In genomic region chr17:49061524-49061943, GRCh38 we compare ENCODE assay signal across 23 cellular contexts.
DNase-seq lines count a peak whose midpoint lies in the region; ATAC-seq and TF ChIP-seq lines count a peak whose summit lies in the region.
"Had no signal": no experiment of that assay in that cellular context is flagged by ENCODE, and none has a peak within 500 bp of the region (broad histone marks: within the 10 kb centered on the region; RNA-seq: fewer than 3 reads in every experiment).

No MANE protein-coding gene starts in this region.

- no peaks in the 10 kb centered on the region for H3K9me3 ChIP-seq in SJCRH30 (replicated peaks)
- no peaks in the 10 kb centered on the region for H3K9me3 ChIP-seq in PC-9 (ENCODE audit: insufficient read depth, low read depth)
- H3K9me3 ChIP-seq: adrenal gland, heart left ventricle, left lung, mucosa of descending colon, sigmoid colon had no signal

- no peaks in the 10 kb centered on the region for H3K4me1 Mint-ChIP-seq in GM23338
- H3K4me1 Mint-ChIP-seq: neural progenitor cell had no signal

- H3K9me3 Mint-ChIP-seq in GM23338: no peaks in the 10 kb centered on the region
- H3K9me3 Mint-ChIP-seq: dendritic cell treated with granulocyte-macrophage colony-stimulating factor and Interleukin-4, amounts not matched to agents 40 ng/mL and 50 ng/mL, for 4 days; neural progenitor cell had no signal

- H3K36me3 Mint-ChIP-seq in GM23338 (ENCODE audit: low read depth): no peaks in the 10 kb centered on the region
- H3K36me3 Mint-ChIP-seq: neural progenitor cell had no signal

- H3F3A ChIP-seq in GM23338 (replicated peaks; ENCODE audit: low read depth): peaks cover 10% of the 10 kb centered on the region
- H3F3A ChIP-seq in PC-9 (ENCODE audit: insufficient read depth, low read depth): 0 out of 2 replicates have a peak, but pooled peaks cover 17% of the 10 kb centered on the region

- peaks cover 15% of the 10 kb centered on the region for H3K27me3 Mint-ChIP-seq in GM23338 (ENCODE audit: insufficient read depth, low read depth, poor library complexity)

- CTCF ChIA-PET in PC-9 (lab: Charles Lee): no interaction called here

- H3K27ac ChIP-seq in GM23338 (ENCODE audit: low read depth) (no peak overlapping the region), SJCRH30 (no peak overlapping the region), PC-9 (no peak overlapping the region)
- H3K27ac ChIP-seq: adrenal gland, heart left ventricle, left lung, neural progenitor cell, sigmoid colon, WERI-Rb-1 had no signal

- TF ChIP-seq CTCF in GM23338 (conservative IDR thresholded peaks at IDR 0.05; ENCODE audit: low read depth in 2 of 2) (no peak), fibroblast of villous mesenchyme (IDR thresholded peaks at IDR 0.05; ENCODE audit: insufficient read depth, low read depth, low read length) (no peak), PC-9 (conservative IDR thresholded peaks at IDR 0.05) (no peak)

- DNase-seq in A172 (ENCODE audit: low spot score) (peak; percentile 44), GM23338 (ENCODE audit: low spot score) (peak; percentile 12), SJCRH30 (peak; percentile 56 to 67), fibroblast of villous mesenchyme (ENCODE audit: low read depth) (peak; percentile 26), NCI-H2107 (lab: John Stamatoyannopoulos, UW) (no peak), GM19238 (ENCODE audit: insufficient read length, low spot score) (no peak), GOT3 (lab: John Stamatoyannopoulos, UW) (no peak), PC-9 (no peak)
- DNase-seq: activated CD4-positive, alpha-beta T cell treated with anti-CD3 and anti-CD28 coated beads, Interleukin-2, amount 50 U/mL, for 48 hours; activated gamma-delta T cell treated with Interleukin-2 at 50 U/mL for 16 hours; adrenal gland; heart left ventricle; left lung; mucosa of descending colon; NCI-H1048; NCI-H2029; PC-3; posterior cingulate gyrus; sigmoid colon; substantia nigra; WERI-Rb-1 had no signal

- POLR2A ChIA-PET in PC-9 (lab: Charles Lee; ENCODE audit: unreplicated experiment): no interaction called here

- H3K79me2 ChIP-seq in GM23338 (replicated peaks; ENCODE audit: insufficient read depth) (no peaks in the 10 kb centered on the region), PC-9 (ENCODE audit: low read depth) (no peaks in the 10 kb centered on the region)

- H3K4me3 ChIP-seq in GM23338 (no peak overlapping the region), SJCRH30 (no peak overlapping the region), fibroblast of villous mesenchyme (ENCODE audit: low read depth, low read length) (no peak overlapping the region), PC-9 (no peak overlapping the region)
- H3K4me3 ChIP-seq: adrenal gland, heart left ventricle, left lung, mucosa of descending colon, neural progenitor cell, sigmoid colon had no signal

- intact Hi-C loops in PC-9 (cut with micrococcal nuclease; ENCODE audit: unreplicated experiment): no loop called here

- no peak overlapping the region for H3K4me3 Mint-ChIP-seq in GM23338
- H3K4me3 Mint-ChIP-seq: dendritic cell treated with granulocyte-macrophage colony-stimulating factor and Interleukin-4, amounts not matched to agents 40 ng/mL and 50 ng/mL, for 4 days; neural progenitor cell had no signal

- H4K20me1 ChIP-seq in GM23338 (replicated peaks; ENCODE audit: insufficient read depth): no peaks in the 10 kb centered on the region; the same call in 1 of the 2 replicates
- no peaks in the 10 kb centered on the region for H4K20me1 ChIP-seq in PC-9 (ENCODE audit: insufficient read depth)

- no peak overlapping the region for H3K4me2 ChIP-seq in GM23338
- H3K4me2 ChIP-seq in PC-9: no peak overlapping the region
- H3K4me2 ChIP-seq: neural progenitor cell had no signal

- no TSS peak for BruUV-seq in PC-9 (replicated peaks; lab: Mats Ljungman, UMichigan)

- no peak overlapping the region for H3K27ac Mint-ChIP-seq in GM23338
- H3K27ac Mint-ChIP-seq: dendritic cell treated with granulocyte-macrophage colony-stimulating factor and Interleukin-4, amounts not matched to agents 40 ng/mL and 50 ng/mL, for 4 days; neural progenitor cell had no signal

- H3K4me1 ChIP-seq in GM23338 (ENCODE audit: insufficient read depth): no peaks in the 10 kb centered on the region
- H3K4me1 ChIP-seq in SJCRH30: no peaks in the 10 kb centered on the region
- H3K4me1 ChIP-seq in PC-9 (replicated peaks; ENCODE audit: insufficient read depth): no peaks in the 10 kb centered on the region
- H3K4me1 ChIP-seq: adrenal gland, heart left ventricle, left lung had no signal

- no peaks in the 10 kb centered on the region for H3K9me2 ChIP-seq in GM23338 (ENCODE audit: insufficient read depth)
- H3K9me2 ChIP-seq in PC-9 (ENCODE audit: insufficient read depth): no peaks in the 10 kb centered on the region

- no peak for ATAC-seq in GM23338
- ATAC-seq: heart left ventricle, left lung, mucosa of descending colon, PC-3 had no signal

- H2AFZ ChIP-seq in GM23338 (no peak overlapping the region), PC-9 (no peak overlapping the region)
- H2AFZ ChIP-seq: neural progenitor cell had no signal

- H3K36me3 ChIP-seq in GM23338 (ENCODE audit: insufficient read depth): no peaks in the 10 kb centered on the region
- H3K36me3 ChIP-seq in SJCRH30: peaks cover 1% of the 10 kb centered on the region; the same call in 1 of the 2 replicates
- no peaks in the 10 kb centered on the region for H3K36me3 ChIP-seq in PC-9 (ENCODE audit: low read depth)
- H3K36me3 ChIP-seq: adrenal gland, heart left ventricle, left lung, neural progenitor cell, sigmoid colon had no signal

- H3K27me3 ChIP-seq in GM23338 (ENCODE audit: insufficient read depth) (no peaks in the 10 kb centered on the region), SJCRH30 (no peaks in the 10 kb centered on the region), PC-9 (ENCODE audit: insufficient read depth, low read depth) (no peaks in the 10 kb centered on the region)
- H3K27me3 ChIP-seq: neural progenitor cell had no signal

TF ChIP-seq in GM23338, 12 proteins besides CTCF, POLR2A, EP300 and RAD21 (continues in another document):
- TF ChIP-seq, protein P1, sequence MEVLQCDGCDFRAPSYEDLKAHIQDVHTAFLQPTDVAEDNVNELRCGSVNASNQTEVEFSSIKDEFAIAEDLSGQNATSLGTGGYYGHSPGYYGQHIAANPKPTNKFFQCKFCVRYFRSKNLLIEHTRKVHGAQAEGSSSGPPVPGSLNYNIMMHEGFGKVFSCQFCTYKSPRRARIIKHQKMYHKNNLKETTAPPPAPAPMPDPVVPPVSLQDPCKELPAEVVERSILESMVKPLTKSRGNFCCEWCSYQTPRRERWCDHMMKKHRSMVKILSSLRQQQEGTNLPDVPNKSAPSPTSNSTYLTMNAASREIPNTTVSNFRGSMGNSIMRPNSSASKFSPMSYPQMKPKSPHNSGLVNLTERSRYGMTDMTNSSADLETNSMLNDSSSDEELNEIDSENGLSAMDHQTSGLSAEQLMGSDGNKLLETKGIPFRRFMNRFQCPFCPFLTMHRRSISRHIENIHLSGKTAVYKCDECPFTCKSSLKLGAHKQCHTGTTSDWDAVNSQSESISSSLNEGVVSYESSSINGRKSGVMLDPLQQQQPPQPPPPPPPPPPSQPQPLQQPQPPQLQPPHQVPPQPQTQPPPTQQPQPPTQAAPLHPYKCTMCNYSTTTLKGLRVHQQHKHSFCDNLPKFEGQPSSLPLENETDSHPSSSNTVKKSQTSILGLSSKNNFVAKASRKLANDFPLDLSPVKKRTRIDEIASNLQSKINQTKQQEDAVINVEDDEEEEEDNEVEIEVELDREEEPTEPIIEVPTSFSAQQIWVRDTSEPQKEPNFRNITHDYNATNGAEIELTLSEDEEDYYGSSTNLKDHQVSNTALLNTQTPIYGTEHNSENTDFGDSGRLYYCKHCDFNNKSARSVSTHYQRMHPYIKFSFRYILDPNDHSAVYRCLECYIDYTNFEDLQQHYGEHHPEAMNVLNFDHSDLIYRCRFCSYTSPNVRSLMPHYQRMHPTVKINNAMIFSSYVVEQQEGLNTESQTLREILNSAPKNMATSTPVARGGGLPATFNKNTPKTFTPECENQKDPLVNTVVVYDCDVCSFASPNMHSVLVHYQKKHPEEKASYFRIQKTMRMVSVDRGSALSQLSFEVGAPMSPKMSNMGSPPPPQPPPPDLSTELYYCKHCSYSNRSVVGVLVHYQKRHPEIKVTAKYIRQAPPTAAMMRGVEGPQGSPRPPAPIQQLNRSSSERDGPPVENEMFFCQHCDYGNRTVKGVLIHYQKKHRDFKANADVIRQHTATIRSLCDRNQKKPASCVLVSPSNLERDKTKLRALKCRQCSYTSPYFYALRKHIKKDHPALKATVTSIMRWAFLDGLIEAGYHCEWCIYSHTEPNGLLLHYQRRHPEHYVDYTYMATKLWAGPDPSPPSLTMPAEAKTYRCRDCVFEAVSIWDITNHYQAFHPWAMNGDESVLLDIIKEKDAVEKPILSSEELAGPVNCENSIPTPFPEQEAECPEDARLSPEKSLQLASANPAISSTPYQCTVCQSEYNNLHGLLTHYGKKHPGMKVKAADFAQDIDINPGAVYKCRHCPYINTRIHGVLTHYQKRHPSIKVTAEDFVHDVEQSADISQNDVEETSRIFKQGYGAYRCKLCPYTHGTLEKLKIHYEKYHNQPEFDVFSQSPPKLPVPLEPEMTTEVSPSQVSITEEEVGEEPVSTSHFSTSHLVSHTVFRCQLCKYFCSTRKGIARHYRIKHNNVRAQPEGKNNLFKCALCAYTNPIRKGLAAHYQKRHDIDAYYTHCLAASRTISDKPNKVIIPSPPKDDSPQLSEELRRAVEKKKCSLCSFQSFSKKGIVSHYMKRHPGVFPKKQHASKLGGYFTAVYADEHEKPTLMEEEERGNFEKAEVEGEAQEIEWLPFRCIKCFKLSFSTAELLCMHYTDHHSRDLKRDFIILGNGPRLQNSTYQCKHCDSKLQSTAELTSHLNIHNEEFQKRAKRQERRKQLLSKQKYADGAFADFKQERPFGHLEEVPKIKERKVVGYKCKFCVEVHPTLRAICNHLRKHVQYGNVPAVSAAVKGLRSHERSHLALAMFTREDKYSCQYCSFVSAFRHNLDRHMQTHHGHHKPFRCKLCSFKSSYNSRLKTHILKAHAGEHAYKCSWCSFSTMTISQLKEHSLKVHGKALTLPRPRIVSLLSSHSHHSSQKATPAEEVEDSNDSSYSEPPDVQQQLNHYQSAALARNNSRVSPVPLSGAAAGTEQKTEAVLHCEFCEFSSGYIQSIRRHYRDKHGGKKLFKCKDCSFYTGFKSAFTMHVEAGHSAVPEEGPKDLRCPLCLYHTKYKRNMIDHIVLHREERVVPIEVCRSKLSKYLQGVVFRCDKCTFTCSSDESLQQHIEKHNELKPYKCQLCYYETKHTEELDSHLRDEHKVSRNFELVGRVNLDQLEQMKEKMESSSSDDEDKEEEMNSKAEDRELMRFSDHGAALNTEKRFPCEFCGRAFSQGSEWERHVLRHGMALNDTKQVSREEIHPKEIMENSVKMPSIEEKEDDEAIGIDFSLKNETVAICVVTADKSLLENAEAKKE (CRISPR knock-in tag; IDR thresholded peaks at IDR 0.05): no peak

Comparison
In these comparisons a context has a peak if more than half of its experiments do, and no peak if none do; other contexts are left out.
1. DNase-seq: peak in A172 (single experiment), GM23338 (single experiment), SJCRH30 (2 of 2) and fibroblast of villous mesenchyme (single experiment); none in NCI-H2107 (single experiment), GM19238 (single experiment), GOT3 (single experiment) and PC-9 (0 of 2).